In the genomic region with DNA sequence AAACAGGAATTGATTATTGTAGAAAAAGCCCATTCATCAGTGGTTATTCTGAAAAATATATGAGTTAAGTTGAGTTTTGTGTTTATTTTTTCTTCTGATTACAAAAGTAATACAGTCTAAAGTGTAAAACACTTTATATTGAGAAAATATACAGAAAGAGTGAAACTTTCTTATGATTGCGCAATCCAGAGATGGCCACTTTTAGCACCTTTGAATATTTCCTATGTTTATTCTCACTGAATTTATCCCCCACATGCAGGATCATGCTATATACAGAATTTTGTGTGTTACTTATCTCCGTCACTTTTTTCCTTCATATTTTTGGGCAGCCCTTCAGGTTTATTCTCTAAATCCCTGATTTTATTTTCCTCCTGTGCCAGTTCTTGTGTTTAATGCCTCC, we compare ENCODE assay signal across 23 cellular contexts.
"Had no signal": no experiment of that assay in that cellular context is flagged by ENCODE, and none has a peak within 500 bp of the region (broad histone marks: within the 10 kb centered on the region; RNA-seq: fewer than 3 reads in every experiment).

No MANE protein-coding gene starts in this region.

- H3K4me2 ChIP-seq: KMS-11 had no signal

- H3K27ac ChIP-seq: KMS-11, Peyer's patch, SJCRH30 had no signal

- H3K9ac ChIP-seq: KMS-11 had no signal

- ATAC-seq: PC-3, Right ventricle myocardium inferior, SK-N-SH treated with all-trans-retinoic acid at 6 μM for 48 hours had no signal

- DNase-seq: Kasumi-1; MM.1S; NCI-H1092 treated with DMSO at 0.1 percent for 48 hours; NCI-H1436; NCI-H187; NCI-H2029; NCI-H2081 treated with DMSO at 0.1 percent for 48 hours; NCI-H2171; NCI-H226; NCI-H446; NCI-H510A; NCI-H524 treated with DMSO at 0.1 percent for 48 hours; NCI-H69; NCI-H774; NK-92 treated with Interleukin-12 subunit alpha and Interleukin-12 subunit beta, amount 100 ng/mL, for 24 hours; PC-3; Peyer's patch; SHP77 treated with DMSO at 0.1 percent for 48 hours; SJCRH30; T-helper 1 cell had no signal

- H3K36me3 ChIP-seq: Peyer's patch, SJCRH30 had no signal

- H3K27me3 ChIP-seq: Peyer's patch, SJCRH30 had no signal

- H3K4me3 ChIP-seq: Peyer's patch, SJCRH30 had no signal

- H3K9me3 ChIP-seq: Peyer's patch had no signal

- H3K4me1 ChIP-seq: Peyer's patch had no signal
